Comparison of ENCODE assay signal across 8 cellular contexts in the genomic region with DNA sequence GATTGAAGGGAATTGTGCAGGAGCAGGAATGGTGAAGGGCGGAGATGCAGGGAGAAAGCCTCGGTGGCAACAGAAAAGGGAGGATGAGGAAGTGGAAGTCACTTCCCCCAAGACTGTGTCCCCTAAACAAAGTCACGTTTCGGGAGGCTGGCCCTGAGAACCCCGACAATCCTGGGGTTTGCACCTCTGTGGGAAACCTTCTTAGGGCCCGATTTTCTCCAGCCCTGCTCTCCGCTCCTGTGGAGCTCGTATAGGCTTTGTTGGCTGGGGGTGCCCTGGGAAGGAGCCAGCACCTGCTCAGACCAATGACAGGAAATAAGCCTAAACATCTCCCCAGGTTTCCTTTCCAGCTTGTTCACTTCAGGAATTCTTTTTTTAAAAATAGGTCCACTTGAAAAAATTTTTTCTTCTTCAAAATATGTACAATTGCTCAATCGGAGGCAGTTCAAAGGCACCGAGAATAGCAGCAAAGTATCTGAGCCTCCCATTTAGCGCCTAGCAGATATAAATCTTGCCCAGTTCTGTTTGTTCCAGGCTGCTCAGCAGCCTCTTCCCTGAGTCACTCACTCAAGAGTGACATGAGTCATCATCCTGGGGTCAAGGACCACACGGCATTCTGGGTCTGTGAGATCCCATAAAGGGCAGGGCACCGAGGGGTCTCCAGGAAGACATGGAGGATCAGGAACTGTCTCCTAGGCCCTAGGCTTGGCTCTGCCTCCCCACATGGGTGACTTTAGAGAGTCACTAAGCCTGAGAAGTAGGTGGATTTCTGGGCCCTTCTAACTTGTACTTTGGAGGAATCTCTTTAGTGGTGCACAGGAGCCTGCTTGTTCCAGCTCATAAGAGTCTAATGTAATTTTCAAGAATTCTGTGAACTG. TPM values are rescaled to one million over a fixed set of nuclear protein-coding genes. Genes with fewer than 3 reads are reported as not detected.
DNase-seq lines count a peak whose midpoint lies in the region; ATAC-seq and TF ChIP-seq lines count a peak whose summit lies in the region.

No MANE protein-coding gene starts in this region.

- peak overlapping the region; percentile 19 for H3K27ac Mint-ChIP-seq in activated T-cell treated with anti-CD3 and anti-CD28 coated beads, Interleukin-2, amount 50 U/mL, for 72 hours

- H3K9me3 ChIP-seq in adipocyte (ENCODE audit: control insufficient read depth, low read length), result no peaks in the 10 kb centered on the region
- no peaks in the 10 kb centered on the region for H3K9me3 ChIP-seq in thymus (ENCODE audit: control insufficient read depth)

- H3K27ac ChIP-seq in thymus (ENCODE audit: low read depth), result peak overlapping the region; percentile 48

- H3K9me3 Mint-ChIP-seq in activated T-cell treated with anti-CD3 and anti-CD28 coated beads, Interleukin-2, amount 50 U/mL, for 72 hours, result no peaks in the 10 kb centered on the region

- intact Hi-C loops in left colon (cut with DNase I, micrococcal nuclease), result no loop called here

- no peak overlapping the region for H3K4me3 ChIP-seq in adipocyte (ENCODE audit: low read length)
- H3K4me3 ChIP-seq in thymus (ENCODE audit: low read length), result no peak overlapping the region

- no peak for TF ChIP-seq CTCF in GM10248 (IDR thresholded peaks at IDR 0.05; ENCODE audit: control extremely low read depth, extremely low read depth, low read depth, missing control alignments)

- peak; percentile 10 to 12 for DNase-seq in activated T-cell treated with anti-CD3 and anti-CD28 coated beads, Interleukin-2, amount 50 U/mL, for 72 hours
- DNase-seq in activated T-cell treated with anti-CD3 and anti-CD28 coated beads for 4 hours, result no peak
- peak; percentile 93 for DNase-seq in adipocyte (ENCODE audit: low read depth)
- DNase-seq in left colon, result peak in 1 of 2 donors; percentile 50
- DNase-seq in GOT3 (lab: John Stamatoyannopoulos, UW), result no peak
- no peak for DNase-seq in GM10248 (ENCODE audit: extremely low spot score)
- no peak for DNase-seq in cortex of kidney (lab: John Stamatoyannopoulos, UW)

- POLR2A ChIA-PET in GM10248 (lab: Yijun Ruan, JAX), result no interaction called here

- H3K27me3 ChIP-seq in adipocyte (replicated peaks; ENCODE audit: control insufficient read depth, insufficient read depth, low read length) (no peaks in the 10 kb centered on the region), thymus (ENCODE audit: control insufficient read depth, insufficient read depth) (no peaks in the 10 kb centered on the region)

- peaks cover 26% of the 10 kb centered on the region for H3K4me1 Mint-ChIP-seq in activated T-cell treated with anti-CD3 and anti-CD28 coated beads, Interleukin-2, amount 50 U/mL, for 72 hours (ENCODE audit: low read depth)

- H3K4me3 Mint-ChIP-seq in activated T-cell treated with anti-CD3 and anti-CD28 coated beads, Interleukin-2, amount 50 U/mL, for 72 hours, result no peak overlapping the region

- CTCF ChIA-PET in GM10248 (lab: Yijun Ruan, JAX), result interaction anchor here (0.9 to 1.4 kb wide), 3 partner anchors 9 to 85 kb away, joined by 3 to 4 read pairs (median 3); no protein-coding TSS in a partner anchor

- H3K36me3 Mint-ChIP-seq in activated T-cell treated with anti-CD3 and anti-CD28 coated beads, Interleukin-2, amount 50 U/mL, for 72 hours (ENCODE audit: insufficient read depth in 2 of 2), result no peaks in the 10 kb centered on the region

- no peaks in the 10 kb centered on the region for H3K27me3 Mint-ChIP-seq in activated T-cell treated with anti-CD3 and anti-CD28 coated beads, Interleukin-2, amount 50 U/mL, for 72 hours (ENCODE audit: low read depth)

- H3K4me1 ChIP-seq in adipocyte (ENCODE audit: control insufficient read depth, insufficient read depth, low read length), result peaks cover 70% of the 10 kb centered on the region
- no peaks in the 10 kb centered on the region for H3K4me1 ChIP-seq in thymus (ENCODE audit: control insufficient read depth, insufficient read depth, low read length)

- H3K36me3 ChIP-seq in adipocyte (ENCODE audit: control insufficient read depth, insufficient read depth, low read length, severe bottlenecking), result peaks cover 12% of the 10 kb centered on the region
- no peaks in the 10 kb centered on the region for H3K36me3 ChIP-seq in thymus (ENCODE audit: control insufficient read depth, insufficient read depth)

- H3K9ac ChIP-seq in adipocyte (ENCODE audit: low read length), result peak overlapping the region; percentile 86

- peak; percentile 53 to 61 for ATAC-seq in activated T-cell treated with anti-CD3 and anti-CD28 coated beads, Interleukin-2, amount 50 U/mL, for 72 hours (replicated peaks in 1 of 2)
- ATAC-seq in left colon, result peak; percentile 51

- 67% methylated on average over 13 of the region's 13 CpGs for WGBS in thymus

RNA-seq across cellular contexts. Expression of gene IRAG1, which starts 34.0 kb away (rescaled TPM):
- total RNA-seq in activated T-cell treated with anti-CD3 and anti-CD28 coated beads, Interleukin-2, amount 50 U/mL, for 72 hours, result under 1 TPM in 1 of 2 donors, not detected in 1; 0.09 TPM
- 10 to 100 TPM in 1 of 2 donors, 1 to 10 TPM in 1; 7.7 to 22.9 TPM for total RNA-seq in left colon
- polyA plus RNA-seq in thymus, result 3.1 TPM

Comparison
In these comparisons a context has a peak if more than half of its experiments do, and no peak if none do; other contexts are left out.
1. DNase-seq: peak in activated T-cell treated with anti-CD3 and anti-CD28 coated beads, Interleukin-2, amount 50 U/mL, for 72 hours (2 of 2) and adipocyte (single experiment); none in activated T-cell treated with anti-CD3 and anti-CD28 coated beads for 4 hours (single experiment), GOT3 (single experiment), GM10248 (single experiment) and cortex of kidney (single experiment).
2. RNA of gene IRAG1, which starts 34.0 kb away (total RNA-seq): 7.7 to 22.9 TPM in left colon; 0.09 TPM in activated T-cell treated with anti-CD3 and anti-CD28 coated beads, Interleukin-2, amount 50 U/mL, for 72 hours; every median in the first group is over 4 times any median in the second.